In genomic region chr9:82161876-82162275, GRCh38 we compare ENCODE assay signal across 8 cellular contexts.
"Had no signal": no experiment of that assay in that cellular context is flagged by ENCODE, and none has a peak within 500 bp of the region (broad histone marks: within the 10 kb centered on the region; RNA-seq: fewer than 3 reads in every experiment).

No MANE protein-coding gene starts in this region.

- H3K9ac ChIP-seq: GM23248 had no signal

- H3K4me1 ChIP-seq: HAP-1 had no signal

- H3K9me3 ChIP-seq: HAP-1 had no signal

- DNase-seq: GM23248, GOT3, H7, H9, HCEC 1CT, HFFc6 had no signal

- H3K4me2 ChIP-seq: GM23338 had no signal

- H3K36me3 ChIP-seq: HAP-1 had no signal

- H3K27ac ChIP-seq: GM23248 had no signal

- H2AFZ ChIP-seq: GM23248, GM23338 had no signal

- H3K4me3 ChIP-seq: GM23248, GM23338, HAP-1 had no signal
